ENCODE assay signal across 8 cellular contexts in genomic region chr15:52678468-52679231, GRCh38. TPM values are rescaled to one million over a fixed set of nuclear protein-coding genes. Genes with fewer than 3 reads are reported as not detected.
A peak's percentile ranks its signal among the peaks of the same experiment; 100 is the strongest.
DNase-seq lines count a peak whose midpoint lies in the region; ATAC-seq and TF ChIP-seq lines count a peak whose summit lies in the region.

No MANE protein-coding gene starts in this region.

- H3K4me1 Mint-ChIP-seq in HFFc6 (ENCODE audit: low read depth) = peaks cover 40% of the 10 kb centered on the region
- peaks cover 43% of the 10 kb centered on the region for H3K4me1 Mint-ChIP-seq in activated CD4-positive, alpha-beta T cell treated with anti-CD3 and anti-CD28 coated beads for 36 hours

- H3K4me3 Mint-ChIP-seq in HFFc6 = peak overlapping the region; percentile 100
- H3K4me3 Mint-ChIP-seq in activated CD4-positive, alpha-beta T cell treated with anti-CD3 and anti-CD28 coated beads for 36 hours = peak overlapping the region; percentile 99

- peaks cover 3% of the 10 kb centered on the region; the same call in 1 of the 2 replicates for H3K27me3 Mint-ChIP-seq in HFFc6 (ENCODE audit: insufficient read depth)
- H3K27me3 Mint-ChIP-seq in activated CD4-positive, alpha-beta T cell treated with anti-CD3 and anti-CD28 coated beads for 36 hours = no peaks in the 10 kb centered on the region

- peak overlapping the region; percentile 93 for H3K27ac ChIP-seq in cingulate gyrus (ENCODE audit: low read depth, low read length)

- intact Hi-C loops in activated CD4-positive, alpha-beta T cell treated with anti-CD3 and anti-CD28 coated beads for 36 hours (cut with DNase I, micrococcal nuclease) = loop anchor here (1.0 to 5.0 kb wide), 11 partner anchors 19 to 500 kb away; partner anchors contain the start of genes ARPP19 (in 2 of the 2) and MYO5A (in 1 of the 2)

- DNase-seq in HFFc6 (peak; percentile 60), NCI-H1105 (lab: John Stamatoyannopoulos, UW) (peak; percentile 29), left lobe of liver (ENCODE audit: low spot score) (peak; percentile 89), MV-4-11 (lab: John Stamatoyannopoulos, UW) (no peak)
- peak; percentile 75 for DNase-seq in activated CD4-positive, alpha-beta T cell treated with anti-CD3 and anti-CD28 coated beads for 36 hours
- peak; percentile 54 for DNase-seq in stimulated activated CD4-positive, alpha-beta T cell treated with anti-CD3 and anti-CD28 coated beads, Interleukin-4, amount 100 ng/mL, for 1 hour

- peak; percentile 51 for ATAC-seq in activated CD4-positive, alpha-beta T cell treated with anti-CD3 and anti-CD28 coated beads for 36 hours
- ATAC-seq in left lobe of liver = peak; percentile 70

- peak; percentile 10; the same call in 1 of the 3 replicates for TF ChIP-seq CTCF in GM12872 (IDR thresholded peaks at IDR 0.05; ENCODE audit: insufficient read depth, low read depth, low read length)
- TF ChIP-seq CTCF in HFFc6 (IDR thresholded peaks at IDR 0.05) = peak; percentile 29; the same call in 1 of the 2 replicates

- peaks cover 16% of the 10 kb centered on the region for H3K36me3 Mint-ChIP-seq in HFFc6 (ENCODE audit: low read depth)
- H3K36me3 Mint-ChIP-seq in activated CD4-positive, alpha-beta T cell treated with anti-CD3 and anti-CD28 coated beads for 36 hours (ENCODE audit: low read depth) = peaks cover 13% of the 10 kb centered on the region

- CTCF ChIA-PET in activated CD4-positive, alpha-beta T cell treated with anti-CD3 and anti-CD28 coated beads for 36 hours (lab: Charles Lee) = interaction anchor here (0.6 kb wide), 1 partner anchor 74 kb away, joined by 3 read pairs; no protein-coding TSS in a partner anchor

- peak overlapping the region; percentile 99 for H3K27ac Mint-ChIP-seq in HFFc6
- peak overlapping the region; percentile 97 for H3K27ac Mint-ChIP-seq in activated CD4-positive, alpha-beta T cell treated with anti-CD3 and anti-CD28 coated beads for 36 hours

- H3K9me3 Mint-ChIP-seq in HFFc6 = no peaks in the 10 kb centered on the region
- no peaks in the 10 kb centered on the region for H3K9me3 Mint-ChIP-seq in activated CD4-positive, alpha-beta T cell treated with anti-CD3 and anti-CD28 coated beads for 36 hours (ENCODE audit: low read depth)

- POLR2A ChIA-PET in activated CD4-positive, alpha-beta T cell treated with anti-CD3 and anti-CD28 coated beads for 36 hours (lab: Charles Lee) = interaction anchor here (1.0 kb wide), 1 partner anchor 120 kb away, joined by 5 read pairs; no protein-coding TSS in a partner anchor

RNA-seq across cellular contexts. Expression of gene ATOSA, which starts 0.5 kb away (rescaled TPM):
- 10 to 100 TPM; 17.3 to 28.2 (median 22.0) TPM for total RNA-seq in HFFc6 (2021; fragmentation: NEBNext Ultra II Directional; extraction: Animal tissue kit (Norgen Biotek cat#: 25700))
- total RNA-seq in activated CD4-positive, alpha-beta T cell treated with anti-CD3 and anti-CD28 coated beads for 36 hours = 10 to 100 TPM; 13.4 to 13.5 TPM
- 29.0 TPM for total RNA-seq in left lobe of liver
